13 cellular contexts compared by ENCODE assay signal in the genomic region with DNA sequence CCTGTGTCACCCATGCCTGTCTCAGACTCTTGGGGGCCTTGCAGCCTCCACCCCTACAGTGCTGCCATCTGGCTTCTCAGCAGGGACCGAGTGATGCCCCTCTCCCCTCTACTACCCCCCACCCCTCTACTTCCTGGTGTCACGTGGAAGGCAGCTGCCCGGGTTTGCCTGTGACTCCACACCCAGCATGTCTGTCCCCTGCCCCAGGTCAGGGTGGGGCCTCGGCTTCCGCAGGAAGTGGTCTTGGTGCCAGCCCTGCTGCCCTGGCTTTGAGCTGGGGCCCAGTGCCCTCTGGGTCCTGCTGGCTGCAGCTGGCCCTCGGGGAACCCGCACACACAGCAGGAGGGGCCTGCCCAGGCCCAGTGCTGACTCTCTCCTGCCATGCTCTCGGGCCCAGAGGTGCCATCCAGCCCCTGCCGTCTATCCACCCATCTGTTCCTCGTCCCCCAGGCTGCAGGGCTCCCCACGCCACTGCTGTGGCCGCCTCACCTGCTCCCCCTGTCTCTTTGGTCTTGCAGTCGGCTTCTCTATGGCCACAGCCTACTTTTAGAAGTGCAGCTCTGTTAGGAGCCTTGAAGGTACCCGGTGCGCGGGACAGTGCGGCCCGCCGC. TPM values are rescaled to one million over a fixed set of nuclear protein-coding genes. Genes with fewer than 3 reads are reported as not detected.
DNase-seq lines count a peak whose midpoint lies in the region; ATAC-seq, FAIRE-seq and TF ChIP-seq lines count a peak whose summit lies in the region.
"Had no signal": no experiment of that assay in that cellular context is flagged by ENCODE, and none has a peak within 500 bp of the region (broad histone marks: within the 10 kb centered on the region; RNA-seq: fewer than 3 reads in every experiment).

No MANE protein-coding gene starts in this region.

- peak overlapping the region in 6 of 7 donors; percentile 23 to 66 (median 45) for H3K27ac Mint-ChIP-seq in CD4-positive, alpha-beta memory T cell
- H3K27ac Mint-ChIP-seq in immature natural killer cell, result peak overlapping the region; percentile 62 to 84 (median 76)

- intact Hi-C loops in CD4-positive, alpha-beta memory T cell (cut with micrococcal nuclease), result no loop called here

- H3K27me3 ChIP-seq in CD4-positive, alpha-beta memory T cell (ENCODE audit: insufficient read depth, low read length), result no peaks in the 10 kb centered on the region
- H3K27me3 ChIP-seq in WERI-Rb-1 (ENCODE audit: insufficient read depth, low read depth, severe bottlenecking), result no peaks in the 10 kb centered on the region

- peaks cover 26% of the 10 kb centered on the region for H3K4me1 ChIP-seq in CD4-positive, alpha-beta memory T cell (ENCODE audit: insufficient read depth, low read length)
- no peaks in the 10 kb centered on the region for H3K4me1 ChIP-seq in HEK293 (ENCODE audit: control insufficient read depth, insufficient read depth, low read length)
- H3K4me1 ChIP-seq: adrenal gland, colonic mucosa had no signal

- H3K4me1 Mint-ChIP-seq in CD4-positive, alpha-beta memory T cell, result peaks cover 7 to 35% (median 14%) of the 10 kb centered on the region in 4 donors
- peaks cover 28 to 38% of the 10 kb centered on the region in 2 donors for H3K4me1 Mint-ChIP-seq in immature natural killer cell

- H3K4me3 ChIP-seq in CD4-positive, alpha-beta memory T cell (ENCODE audit: low read length in 2 of 2), result no peak overlapping the region
- no peak overlapping the region for H3K4me3 ChIP-seq in HEK293 (ENCODE audit: low read depth, low read length)
- no peak overlapping the region for H3K4me3 ChIP-seq in WERI-Rb-1 (ENCODE audit: low read depth, low read length)
- H3K4me3 ChIP-seq: adrenal gland, colonic mucosa had no signal

- no peaks in the 10 kb centered on the region for H3K36me3 Mint-ChIP-seq in CD4-positive, alpha-beta memory T cell
- no peaks in the 10 kb centered on the region for H3K36me3 Mint-ChIP-seq in immature natural killer cell

- no peaks in the 10 kb centered on the region for H3K9me3 ChIP-seq in CD4-positive, alpha-beta memory T cell (ENCODE audit: control insufficient read depth in 1 of 2, low read length in 2 of 2)
- no peaks in the 10 kb centered on the region for H3K9me3 ChIP-seq in HEK293 (ENCODE audit: control insufficient read depth, insufficient read depth, low read depth, low read length)
- no peaks in the 10 kb centered on the region for H3K9me3 ChIP-seq in WERI-Rb-1 (ENCODE audit: severe bottlenecking)
- H3K9me3 ChIP-seq: adrenal gland, colonic mucosa had no signal

- H3K36me3 ChIP-seq in CD4-positive, alpha-beta memory T cell (ENCODE audit: insufficient read depth, low read length), result no peaks in the 10 kb centered on the region
- H3K36me3 ChIP-seq in HEK293 (ENCODE audit: control insufficient read depth in 2 of 2, insufficient read depth in 1 of 2, low read length in 2 of 2) (no peaks in the 10 kb centered on the region), WERI-Rb-1 (peaks cover 84% of the 10 kb centered on the region)
- H3K36me3 ChIP-seq: adrenal gland, colonic mucosa had no signal

- no peak for FAIRE-seq in GM19239 (lab: Jason Lieb, UNC)

- no peak overlapping the region for H3K27ac ChIP-seq in CD4-positive, alpha-beta memory T cell (ENCODE audit: low read depth, low read length)
- no peak overlapping the region for H3K27ac ChIP-seq in HEK293 (ENCODE audit: extremely low read depth, low read depth, low read length)
- peak overlapping the region; percentile 24 for H3K27ac ChIP-seq in WERI-Rb-1
- H3K27ac ChIP-seq: adrenal gland, colonic mucosa, VCaP had no signal

- ATAC-seq in GM21786 (IDR thresholded peaks at IDR 0.05; ENCODE audit: unreplicated experiment), result no peak

- POLR2A ChIA-PET in CD4-positive, alpha-beta memory T cell (lab: Charles Lee; ENCODE audit: partially characterized antibody), result interaction anchor here (0.8 to 1.2 kb wide), 5 partner anchors 26 to 84 kb away, joined by 3 to 5 read pairs (median 3); partner anchors contain the start of gene TNFRSF14
- POLR2A ChIA-PET in HEK293 (lab: Yijun Ruan, JAX), result no interaction called here

- CTCF ChIA-PET in CD4-positive, alpha-beta memory T cell (lab: Charles Lee; ENCODE audit: partially characterized antibody), result no interaction called here
- CTCF ChIA-PET in HEK293 (lab: Yijun Ruan, JAX), result no interaction called here

- H3K9me3 Mint-ChIP-seq in CD4-positive, alpha-beta memory T cell, result no peaks in the 10 kb centered on the region
- H3K9me3 Mint-ChIP-seq in immature natural killer cell, result no peaks in the 10 kb centered on the region

- no peak for TF ChIP-seq CTCF in HEK293 (tag by site-specific recombination; IDR thresholded peaks at IDR 0.05)
- TF ChIP-seq CTCF in WERI-Rb-1 (IDR thresholded peaks at IDR 0.05; ENCODE audit: low read depth, low read length), result no peak

- no peaks in the 10 kb centered on the region for H3K27me3 Mint-ChIP-seq in CD4-positive, alpha-beta memory T cell
- no peaks in the 10 kb centered on the region for H3K27me3 Mint-ChIP-seq in immature natural killer cell (ENCODE audit: low read depth in 3 of 3)

- H3K4me3 Mint-ChIP-seq in CD4-positive, alpha-beta memory T cell, result peak overlapping the region in 6 of 8 donors; percentile 29 to 58 (median 40)
- H3K4me3 Mint-ChIP-seq in immature natural killer cell, result peak overlapping the region; percentile 24 to 77 (median 60)

- DNase-seq in CD4-positive, alpha-beta memory T cell, result peak in 1 of 5 donors; percentile 24
- DNase-seq in WERI-Rb-1, result no peak
- peak; percentile 45 to 58 (median 56) for DNase-seq in immature natural killer cell
- no peak for DNase-seq in GM19239 (ENCODE audit: insufficient read length, low spot score)
- no peak for DNase-seq in amygdala (lab: John Stamatoyannopoulos, UW)
- DNase-seq: adrenal gland, colonic mucosa, NCI-H1105, NCI-H526 treated with DMSO at 0.1 percent for 48 hours, Right ventricle myocardium superior had no signal

TF ChIP-seq in HEK293, 187 proteins besides CTCF, POLR2A, EP300 and RAD21:
- TF ChIP-seq ZIC2 (tag by site-specific recombination; IDR thresholded peaks at IDR 0.05), result peak; percentile 22
- TF ChIP-seq, protein P1, sequence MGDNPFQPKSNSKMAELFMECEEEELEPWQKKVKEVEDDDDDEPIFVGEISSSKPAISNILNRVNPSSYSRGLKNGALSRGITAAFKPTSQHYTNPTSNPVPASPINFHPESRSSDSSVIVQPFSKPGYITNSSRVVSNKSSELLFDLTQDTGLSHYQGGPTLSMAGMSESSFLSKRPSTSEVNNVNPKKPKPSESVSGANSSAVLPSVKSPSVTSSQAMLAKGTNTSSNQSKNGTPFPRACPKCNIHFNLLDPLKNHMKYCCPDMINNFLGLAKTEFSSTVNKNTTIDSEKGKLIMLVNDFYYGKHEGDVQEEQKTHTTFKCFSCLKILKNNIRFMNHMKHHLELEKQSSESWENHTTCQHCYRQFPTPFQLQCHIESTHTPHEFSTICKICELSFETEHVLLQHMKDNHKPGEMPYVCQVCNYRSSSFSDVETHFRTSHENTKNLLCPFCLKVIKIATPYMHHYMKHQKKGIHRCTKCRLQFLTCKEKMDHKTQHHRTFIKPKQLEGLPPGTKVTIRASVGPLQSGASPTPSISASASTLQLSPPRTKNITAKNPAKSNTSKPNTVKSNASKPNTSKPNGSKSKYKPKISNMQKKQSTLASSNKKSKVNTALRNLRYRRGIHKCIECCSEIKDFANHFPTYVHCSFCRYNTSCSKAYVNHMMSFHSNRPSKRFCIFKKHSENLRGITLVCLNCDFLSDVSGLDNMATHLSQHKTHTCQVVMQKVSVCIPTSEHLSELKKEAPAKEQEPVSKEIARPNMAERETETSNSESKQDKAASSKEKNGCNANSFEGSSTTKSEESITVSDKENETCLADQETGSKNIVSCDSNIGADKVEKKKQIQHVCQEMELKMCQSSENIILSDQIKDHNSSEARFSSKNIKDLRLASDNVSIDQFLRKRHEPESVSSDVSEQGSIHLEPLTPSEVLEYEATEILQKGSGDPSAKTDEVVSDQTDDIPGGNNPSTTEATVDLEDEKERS (tag by site-specific recombination; IDR thresholded peaks at IDR 0.05), result no peak

RNA-seq across cellular contexts. Expression of gene PLCH2, which starts 24.0 kb away (rescaled TPM):
- total RNA-seq in CD4-positive, alpha-beta memory T cell, result 10 to 100 TPM; 26.6 to 31.6 TPM
- 1 to 10 TPM in 1 of 2 donors, not detected in 1; 2.0 TPM for polyA plus RNA-seq in CD4-positive, alpha-beta memory T cell
- polyA plus RNA-seq in immature natural killer cell, result 1 to 10 TPM in 2 of 3 donors, not detected in 1; 2.9 to 5.1 TPM

RNA-seq across cellular contexts. Expression of gene PANK4, which starts 26.3 kb away (rescaled TPM):
- total RNA-seq in CD4-positive, alpha-beta memory T cell, result 10 to 100 TPM; 88.9 to 93.7 TPM
- polyA plus RNA-seq in CD4-positive, alpha-beta memory T cell, result 10 to 100 TPM; 10.6 to 24.4 TPM
- polyA plus RNA-seq in immature natural killer cell, result 10 to 100 TPM in 1 of 3 donors, 1 to 10 TPM in 2; 9.1 to 23.3 (median 9.8) TPM

RNA-seq across cellular contexts. Expression of gene HES5, which starts 30.0 kb away (rescaled TPM):
- total RNA-seq in CD4-positive, alpha-beta memory T cell, result not detected
- polyA plus RNA-seq in CD4-positive, alpha-beta memory T cell, result not detected
- not detected for polyA plus RNA-seq in immature natural killer cell
- total RNA-seq: adrenal gland had no signal
- polyA plus RNA-seq: adrenal gland had no signal

RNA-seq across cellular contexts. Expression of gene TNFRSF14, which starts 56.1 kb away (rescaled TPM):
- 100 to 1,000 TPM; 170 to 173 TPM for total RNA-seq in CD4-positive, alpha-beta memory T cell
- 10 to 100 TPM; 59.6 to 66.1 TPM for polyA plus RNA-seq in CD4-positive, alpha-beta memory T cell
- polyA plus RNA-seq in immature natural killer cell, result 10 to 100 TPM; 62.5 to 75.1 (median 63.8) TPM

Comparison
In these comparisons a context has a peak if more than half of its experiments do, and no peak if none do; other contexts are left out.
1. DNase-seq: peak in immature natural killer cell (3 of 3); none in WERI-Rb-1 (single experiment), GM19239 (single experiment) and amygdala (0 of 56).